Comparison of ENCODE assay signal across 2 cellular contexts in the genomic region with DNA sequence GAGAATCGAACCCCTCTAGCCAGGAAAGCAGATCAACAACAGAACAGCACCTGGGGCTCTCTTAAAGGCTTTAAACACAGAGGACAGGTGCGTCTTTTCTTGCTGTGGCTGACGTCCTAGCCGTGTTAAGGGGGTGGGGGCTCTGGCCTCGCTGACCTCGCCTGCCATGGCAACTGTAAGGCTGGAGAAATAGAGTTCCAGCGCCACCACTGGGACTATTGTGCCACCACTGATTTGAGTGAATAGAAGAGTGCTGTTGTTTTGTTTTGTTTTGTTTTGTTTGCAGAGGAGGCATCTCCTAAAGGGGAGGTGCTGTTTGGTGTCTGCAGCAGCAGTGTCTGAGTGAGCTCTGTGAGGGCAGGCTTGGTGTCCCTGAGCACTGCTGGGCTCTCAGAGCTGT.
TF ChIP-seq lines count a peak whose summit lies in the region.

No MANE protein-coding gene starts in this region.

TF ChIP-seq in HepG2, 621 proteins besides CTCF, POLR2A, EP300 and RAD21:
- TF ChIP-seq, protein P1, sequence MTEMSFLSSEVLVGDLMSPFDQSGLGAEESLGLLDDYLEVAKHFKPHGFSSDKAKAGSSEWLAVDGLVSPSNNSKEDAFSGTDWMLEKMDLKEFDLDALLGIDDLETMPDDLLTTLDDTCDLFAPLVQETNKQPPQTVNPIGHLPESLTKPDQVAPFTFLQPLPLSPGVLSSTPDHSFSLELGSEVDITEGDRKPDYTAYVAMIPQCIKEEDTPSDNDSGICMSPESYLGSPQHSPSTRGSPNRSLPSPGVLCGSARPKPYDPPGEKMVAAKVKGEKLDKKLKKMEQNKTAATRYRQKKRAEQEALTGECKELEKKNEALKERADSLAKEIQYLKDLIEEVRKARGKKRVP (CRISPR knock-in tag; IDR thresholded peaks at IDR 0.05) = no peak
- TF ChIP-seq RARG (CRISPR knock-in tag; IDR thresholded peaks at IDR 0.05; ENCODE audit: low read depth) (no peak), NR2F6 (IDR thresholded peaks at IDR 0.05) (peak; percentile 19; the same call in 1 of the 2 replicates), NR2F6 (CRISPR knock-in tag; IDR thresholded peaks at IDR 0.05) (no peak), STAG1 (CRISPR knock-in tag; IDR thresholded peaks at IDR 0.05) (peak; percentile 57)

TF ChIP-seq in H1, 55 proteins besides CTCF, POLR2A, EP300 and RAD21:
- TF ChIP-seq JUND (IDR thresholded peaks at IDR 0.05; ENCODE audit: low read length) = no peak
- TF ChIP-seq E2F6 (IDR thresholded peaks at IDR 0.05) = no peak
- TF ChIP-seq HDAC2 (IDR thresholded peaks at IDR 0.05; ENCODE audit: borderline replicate concordance in 1 of 2, low read depth in 2 of 2, low read length in 2 of 2) = no peak
- 0 out of 2 replicates have a peak, but pooled peaks have one; percentile 37 for TF ChIP-seq YY1 (IDR thresholded peaks at IDR 0.05; ENCODE audit: low read depth, low read length)
- TF ChIP-seq SP4 (IDR thresholded peaks at IDR 0.05; ENCODE audit: low read length) = no peak
- TF ChIP-seq SAP30 (IDR thresholded peaks at IDR 0.05; ENCODE audit: insufficient read depth, insufficient replicate concordance, low read length) = no peak
- no peak for TF ChIP-seq TBP (IDR thresholded peaks at IDR 0.05; ENCODE audit: low read depth, low read length)
- TF ChIP-seq KDM5A (IDR thresholded peaks at IDR 0.05; ENCODE audit: low read length) = no peak
- TF ChIP-seq NANOG (IDR thresholded peaks at IDR 0.05; ENCODE audit: insufficient read depth, low read depth, low read length, poor library complexity, severe bottlenecking) = no peak
- no peak for TF ChIP-seq RFX5 (IDR thresholded peaks at IDR 0.05; ENCODE audit: borderline replicate concordance, low read depth, low read length)
- no peak for TF ChIP-seq EGR1 (IDR thresholded peaks at IDR 0.05; ENCODE audit: borderline replicate concordance, low read depth, low read length)
- peak; percentile 16; the same call in 1 of the 2 replicates for TF ChIP-seq CEBPB (IDR thresholded peaks at IDR 0.05; ENCODE audit: low read depth, low read length)
- TF ChIP-seq SUZ12 (IDR thresholded peaks at IDR 0.05; ENCODE audit: low read length) = no peak
- TF ChIP-seq CREB1 (IDR thresholded peaks at IDR 0.05) = peak; percentile 32; the same call in 1 of the 2 replicates
- no peak for TF ChIP-seq MAX (IDR thresholded peaks at IDR 0.05)
- no peak for TF ChIP-seq KDM4A (IDR thresholded peaks at IDR 0.05; ENCODE audit: low read depth, low read length, severe bottlenecking)
- no peak for TF ChIP-seq FOSL1 (IDR thresholded peaks at IDR 0.05; ENCODE audit: insufficient read depth, low read depth, low read length)
- TF ChIP-seq CBX5 (IDR thresholded peaks at IDR 0.05; ENCODE audit: low read depth, low read length) = no peak
- 0 out of 2 replicates have a peak, but pooled peaks have one; percentile 20 for TF ChIP-seq TCF12 (IDR thresholded peaks at IDR 0.05; ENCODE audit: low read depth, low read length)
- no peak for TF ChIP-seq BRCA1 (IDR thresholded peaks at IDR 0.05; ENCODE audit: low read depth, low read length)
- no peak for TF ChIP-seq KDM1A (IDR thresholded peaks at IDR 0.05; ENCODE audit: borderline replicate concordance, low read length)
- no peak for TF ChIP-seq TAF7 (optimal IDR thresholded peaks at IDR 0.05; ENCODE audit: borderline replicate concordance, low read depth, low read length)
- TF ChIP-seq, protein P2, sequence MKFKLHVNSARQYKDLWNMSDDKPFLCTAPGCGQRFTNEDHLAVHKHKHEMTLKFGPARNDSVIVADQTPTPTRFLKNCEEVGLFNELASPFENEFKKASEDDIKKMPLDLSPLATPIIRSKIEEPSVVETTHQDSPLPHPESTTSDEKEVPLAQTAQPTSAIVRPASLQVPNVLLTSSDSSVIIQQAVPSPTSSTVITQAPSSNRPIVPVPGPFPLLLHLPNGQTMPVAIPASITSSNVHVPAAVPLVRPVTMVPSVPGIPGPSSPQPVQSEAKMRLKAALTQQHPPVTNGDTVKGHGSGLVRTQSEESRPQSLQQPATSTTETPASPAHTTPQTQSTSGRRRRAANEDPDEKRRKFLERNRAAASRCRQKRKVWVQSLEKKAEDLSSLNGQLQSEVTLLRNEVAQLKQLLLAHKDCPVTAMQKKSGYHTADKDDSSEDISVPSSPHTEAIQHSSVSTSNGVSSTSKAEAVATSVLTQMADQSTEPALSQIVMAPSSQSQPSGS (IDR thresholded peaks at IDR 0.05; ENCODE audit: low read length) = no peak
- TF ChIP-seq MAFK (IDR thresholded peaks at IDR 0.05; ENCODE audit: low read depth, low read length) = no peak
- no peak for TF ChIP-seq CHD2 (IDR thresholded peaks at IDR 0.05; ENCODE audit: low read length)
- no peak for TF ChIP-seq POU5F1 (IDR thresholded peaks at IDR 0.05; ENCODE audit: low read depth, low read length)
- no peak for TF ChIP-seq NRF1 (IDR thresholded peaks at IDR 0.05; ENCODE audit: low read depth, low read length)
- no peak for TF ChIP-seq SIX5 (IDR thresholded peaks at IDR 0.05; ENCODE audit: low read depth, low read length)
- TF ChIP-seq CHD1 (IDR thresholded peaks at IDR 0.05; ENCODE audit: low read depth, low read length) = no peak
